20 cellular contexts compared by ENCODE assay signal in the genomic region with DNA sequence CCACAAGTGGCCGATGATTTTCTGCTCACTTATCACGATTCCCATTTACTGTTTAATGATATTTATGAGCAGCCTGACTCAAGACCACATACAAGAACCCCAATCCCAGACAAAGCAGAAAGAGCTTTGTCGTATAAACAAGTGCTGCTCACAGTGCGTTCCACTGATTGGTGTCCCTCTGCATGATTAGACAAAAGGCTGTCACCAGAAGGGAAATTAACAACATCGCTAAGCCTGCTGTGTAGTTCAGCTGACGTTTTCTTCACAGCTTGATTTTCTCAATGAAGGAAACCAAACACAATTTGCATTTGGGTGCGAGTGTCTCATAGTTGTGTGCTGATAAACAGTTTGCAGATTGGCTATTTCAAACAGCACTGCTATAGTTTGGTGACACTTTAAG.
"Had no signal": no experiment of that assay in that cellular context is flagged by ENCODE, and none has a peak within 500 bp of the region (broad histone marks: within the 10 kb centered on the region; RNA-seq: fewer than 3 reads in every experiment).

No MANE protein-coding gene starts in this region.

- H3K27ac ChIP-seq: coronary artery, thyroid gland, upper lobe of right lung, WERI-Rb-1 had no signal

- H3K9me3 Mint-ChIP-seq: activated naive CD4-positive, alpha-beta T cell treated with anti-CD3 and anti-CD28 coated beads, Interleukin-2, amount 50 U/mL, for 72 hours; activated T-helper 17 cell treated with anti-CD3 and anti-CD28 coated beads, Interleukin-2, amount 50 U/mL, for 72 hours; nephron progenitor cell; T-helper 2 cell treated with Interferon-gamma antibody and Interleukin-4, amounts not matched to agents 5 μg/mL and 100 μg/mL, for 36 hours had no signal

- H3K4me1 ChIP-seq: thyroid gland, upper lobe of right lung had no signal

- H3K9me3 ChIP-seq: mucosa of descending colon, thyroid gland, upper lobe of right lung had no signal

- H3K4me3 Mint-ChIP-seq: activated T-helper 17 cell treated with anti-CD3 and anti-CD28 coated beads, Interleukin-2, amount 50 U/mL, for 72 hours; nephron progenitor cell; T-helper 2 cell treated with Interferon-gamma antibody and Interleukin-4, amounts not matched to agents 5 μg/mL and 100 μg/mL, for 36 hours had no signal

- H3K4me3 ChIP-seq: coronary artery, mucosa of descending colon, thyroid gland, upper lobe of right lung had no signal

- ATAC-seq: activated naive CD4-positive, alpha-beta T cell treated with anti-CD3 and anti-CD28 coated beads, Interleukin-2, amount 50 U/mL, for 72 hours; activated T-helper 17 cell treated with anti-CD3 and anti-CD28 coated beads, Interleukin-2, amount 50 U/mL, for 72 hours; mucosa of descending colon; SK-N-SH treated with all-trans-retinoic acid at 6 μM for 48 hours; stimulated activated naive CD8-positive, alpha-beta T cell treated with anti-CD3 and anti-CD28 coated beads, Interleukin-15, Interleukin-2, amounts not matched to agents 100 U/mL and 50 U/mL, for 24 hours; upper lobe of right lung had no signal

- H3K27ac Mint-ChIP-seq: activated naive CD4-positive, alpha-beta T cell treated with anti-CD3 and anti-CD28 coated beads, Interleukin-2, amount 50 U/mL, for 72 hours; activated T-helper 17 cell treated with anti-CD3 and anti-CD28 coated beads, Interleukin-2, amount 50 U/mL, for 72 hours; nephron progenitor cell; T-helper 2 cell treated with Interferon-gamma antibody and Interleukin-4, amounts not matched to agents 5 μg/mL and 100 μg/mL, for 36 hours had no signal

- H3K27me3 ChIP-seq: thyroid gland, upper lobe of right lung had no signal

- H3K27me3 Mint-ChIP-seq: activated T-helper 17 cell treated with anti-CD3 and anti-CD28 coated beads, Interleukin-2, amount 50 U/mL, for 72 hours had no signal

- H3K36me3 ChIP-seq: thyroid gland, WERI-Rb-1 had no signal

- DNase-seq: activated T-cell treated with anti-CD3 and anti-CD28 coated beads, Interleukin-2, amount 50 U/mL, for 1 hour; aorta; foreskin fibroblast; mesenchymal stem cell; mucosa of descending colon; nephron progenitor cell; occipital lobe; posterior cingulate gyrus; stimulated activated CD4-positive, alpha-beta T cell treated with anti-CD3 and anti-CD28 coated beads, Interleukin-12 subunit alpha, Interleukin-12 subunit beta, amount 100 ng/mL, for 4 hours; stimulated activated CD4-positive, alpha-beta T cell treated with anti-CD3 and anti-CD28 coated beads, Interleukin-4, amount 100 ng/mL, for 4 hours; stimulated activated naive CD8-positive, alpha-beta T cell treated with anti-CD3 and anti-CD28 coated beads, Interleukin-15, Interleukin-2, amounts not matched to agents 100 U/mL and 50 U/mL, for 24 hours; substantia nigra; thyroid gland; upper lobe of right lung; WERI-Rb-1 had no signal

- H3K36me3 Mint-ChIP-seq: activated naive CD4-positive, alpha-beta T cell treated with anti-CD3 and anti-CD28 coated beads, Interleukin-2, amount 50 U/mL, for 72 hours had no signal
